21 cellular contexts compared by ENCODE assay signal in the genomic region with DNA sequence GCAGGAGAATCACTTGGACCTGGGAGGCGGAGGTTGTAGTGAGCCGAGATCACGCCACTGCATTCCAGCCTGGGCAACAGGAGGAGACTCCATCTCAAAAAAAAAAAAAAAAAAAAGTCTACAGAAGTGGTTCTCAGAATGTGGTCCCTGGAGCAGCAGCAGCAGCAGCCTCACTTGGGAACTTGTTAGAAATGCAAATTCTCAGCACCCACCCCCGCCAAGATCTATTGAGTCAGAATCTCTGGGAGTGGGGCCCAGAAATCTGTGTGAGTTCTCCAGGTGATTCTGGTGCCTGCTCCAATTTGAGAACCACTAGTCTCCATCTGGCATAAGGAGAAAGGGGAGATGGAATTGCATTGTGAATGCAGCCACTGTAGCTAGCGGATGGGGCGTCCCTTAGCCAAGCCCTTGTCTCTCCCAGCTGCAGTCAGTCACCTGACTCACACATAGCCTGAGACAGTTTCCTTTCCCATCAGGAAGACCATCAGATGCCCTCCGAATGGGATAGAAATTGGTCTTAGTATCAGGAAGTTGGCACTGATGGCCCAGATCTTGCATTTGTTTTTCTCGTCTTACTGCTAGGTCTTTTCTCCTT.
"Had no signal": no experiment of that assay in that cellular context is flagged by ENCODE, and none has a peak within 500 bp of the region (broad histone marks: within the 10 kb centered on the region; RNA-seq: fewer than 3 reads in every experiment).

No MANE protein-coding gene starts in this region.

- ATAC-seq: T-cell had no signal

- H3K27me3 ChIP-seq: adrenal gland had no signal

- H3K27ac ChIP-seq: adrenal gland had no signal

- H3K36me3 Mint-ChIP-seq: activated naive CD8-positive, alpha-beta T cell treated with anti-CD3 and anti-CD28 coated beads, Interleukin-2, amount 10 ng/mL, durations not matched to agents 7 days and 5 days; T-cell had no signal

- H3K27ac Mint-ChIP-seq: activated CD4-positive, alpha-beta memory T cell treated with anti-CD3 and anti-CD28 coated beads, Interleukin-2, amount 10 ng/mL, durations not matched to agents 7 days and 5 days; activated naive CD8-positive, alpha-beta T cell treated with anti-CD3 and anti-CD28 coated beads, Interleukin-2, amount 10 ng/mL, durations not matched to agents 7 days and 5 days; T-cell had no signal

- DNase-seq: activated CD4-positive, alpha-beta memory T cell treated with anti-CD3 and anti-CD28 coated beads, Interleukin-2, amount 10 ng/mL, durations not matched to agents 7 days and 5 days; activated CD4-positive, alpha-beta T cell treated with anti-CD3 and anti-CD28 coated beads, Interleukin-2, amount 50 U/mL, for 1 hour; activated CD4-positive, CD25-positive, alpha-beta regulatory T cell; activated CD8-positive, alpha-beta memory T cell treated with anti-CD3 and anti-CD28 coated beads, Interleukin-2, amount 50 U/mL, for 4 hours; activated naive CD4-positive, alpha-beta T cell treated with anti-CD3 and anti-CD28 coated beads, Interleukin-2, amount 50 U/mL, for 16 hours; activated naive CD8-positive, alpha-beta T cell treated with anti-CD3 and anti-CD28 coated beads, Interleukin-2, amount 10 ng/mL, durations not matched to agents 7 days and 5 days; activated T-cell treated with anti-CD3 and anti-CD28 coated beads, Interleukin-2, amount 50 U/mL, for 1 hour; adrenal gland; MM.1S; NCI-H1105; NCI-H1436; NCI-H1694 treated with DMSO at 0.1 percent for 48 hours; NCI-H2029 treated with DMSO at 0.1 percent for 48 hours; NCI-H345; NCI-H510A; NCI-H526 treated with DMSO at 0.1 percent for 48 hours; NCI-H82; SIG-M5; T-cell; T-helper 2 cell; T1000 had no signal

- H3K4me1 ChIP-seq: adrenal gland had no signal

- H3K4me3 ChIP-seq: adrenal gland had no signal

- H3K9me3 Mint-ChIP-seq: activated CD4-positive, alpha-beta memory T cell treated with anti-CD3 and anti-CD28 coated beads, Interleukin-2, amount 10 ng/mL, durations not matched to agents 7 days and 5 days; T-cell had no signal

- H3K4me1 Mint-ChIP-seq: activated CD4-positive, alpha-beta memory T cell treated with anti-CD3 and anti-CD28 coated beads, Interleukin-2, amount 10 ng/mL, durations not matched to agents 7 days and 5 days; activated naive CD8-positive, alpha-beta T cell treated with anti-CD3 and anti-CD28 coated beads, Interleukin-2, amount 10 ng/mL, durations not matched to agents 7 days and 5 days had no signal

- H3K36me3 ChIP-seq: adrenal gland had no signal

- H3K4me3 Mint-ChIP-seq: activated CD4-positive, alpha-beta memory T cell treated with anti-CD3 and anti-CD28 coated beads, Interleukin-2, amount 10 ng/mL, durations not matched to agents 7 days and 5 days; activated naive CD8-positive, alpha-beta T cell treated with anti-CD3 and anti-CD28 coated beads, Interleukin-2, amount 10 ng/mL, durations not matched to agents 7 days and 5 days; T-cell had no signal
